20 cellular contexts compared by ENCODE assay signal in the genomic region with DNA sequence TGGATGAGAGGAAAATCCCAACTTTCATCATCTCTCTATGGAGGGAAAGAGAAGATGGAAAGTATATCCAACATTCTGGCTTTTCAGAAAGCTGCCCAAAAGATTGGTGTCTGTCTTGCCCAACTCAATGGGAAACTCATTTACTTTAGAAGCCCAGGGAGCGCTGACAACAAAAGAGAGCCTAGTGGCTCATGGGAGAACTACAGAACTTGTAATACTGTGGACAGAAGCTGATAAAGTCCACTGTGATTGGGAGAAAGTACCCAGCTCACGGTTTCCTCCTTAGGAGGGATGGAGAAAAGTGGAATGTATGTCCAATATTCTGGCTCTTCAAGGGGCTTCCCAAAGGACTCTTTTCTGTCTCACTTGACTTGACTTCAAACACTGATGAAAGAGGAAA.
A peak's percentile ranks its signal among the peaks of the same experiment; 100 is the strongest.
DNase-seq lines count a peak whose midpoint lies in the region; ATAC-seq, FAIRE-seq and TF ChIP-seq lines count a peak whose summit lies in the region.
"Had no signal": no experiment of that assay in that cellular context is flagged by ENCODE, and none has a peak within 500 bp of the region (broad histone marks: within the 10 kb centered on the region; RNA-seq: fewer than 3 reads in every experiment).

No MANE protein-coding gene starts in this region.

- ATAC-seq in HepG2 (peak; percentile 65), right lobe of liver (no peak), WTC11 (peak; percentile 68), left cardiac atrium (no peak)
- ATAC-seq: K562 had no signal

- 0 out of 2 replicates have a peak, but pooled peaks cover 2% of the 10 kb centered on the region for H3K36me3 Mint-ChIP-seq in WTC11
- H3K36me3 Mint-ChIP-seq: CD4-positive, CD25-positive, alpha-beta regulatory T cell had no signal

- H3K27me3 ChIP-seq in HepG2 (ENCODE audit: control insufficient read depth in 1 of 2, insufficient read depth in 2 of 2, low read length in 2 of 2) (no peaks in the 10 kb centered on the region; a peak in 1 of 5 replicates), right lobe of liver (no peaks in the 10 kb centered on the region), stomach (no peaks in the 10 kb centered on the region)

- CTCF ChIA-PET in HepG2 (lab: Yijun Ruan, JAX; ENCODE audit: low intra/inter-chr PET ratio, low total read pairs) (no interaction called here), WTC11 (lab: Charles Lee) (interaction anchor here (1.0 kb wide), 1 partner anchor 8 kb away, joined by 3 read pairs; no protein-coding TSS in a partner anchor)

- H3K9me3 Mint-ChIP-seq in WTC11: peaks cover 5% of the 10 kb centered on the region; the same call in 1 of the 2 replicates

- no peak for FAIRE-seq in HepG2 (lab: Jason Lieb, UNC)
- FAIRE-seq: A549, HTR-8/SVneo, K562, RCC 7860 had no signal

- H3K27ac Mint-ChIP-seq in WTC11: no peak overlapping the region
- H3K27ac Mint-ChIP-seq: CD4-positive, CD25-positive, alpha-beta regulatory T cell; H9 had no signal

- H3K4me2 ChIP-seq in HepG2 (ENCODE audit: low read depth, low read length): no peak overlapping the region
- H3K4me2 ChIP-seq: A549 had no signal

- no peaks in the 10 kb centered on the region for H4K20me1 ChIP-seq in HepG2 (ENCODE audit: insufficient read depth, low read length)

- peaks cover 12% of the 10 kb centered on the region for H3K4me1 Mint-ChIP-seq in WTC11
- H3K4me1 Mint-ChIP-seq: CD4-positive, CD25-positive, alpha-beta regulatory T cell had no signal

- H2AFZ ChIP-seq in HepG2 (ENCODE audit: low read length): no peak overlapping the region

- no peaks in the 10 kb centered on the region for H3K27me3 Mint-ChIP-seq in WTC11 (ENCODE audit: low read depth)
- H3K27me3 Mint-ChIP-seq: CD4-positive, CD25-positive, alpha-beta regulatory T cell had no signal

- 0% methylated on average over 2 of the region's 2 CpGs for WGBS in HepG2 (ENCODE audit: low lambda C conversion rate)
- 60% methylated on average over 2 of the region's 2 CpGs for WGBS in right lobe of liver (ENCODE audit: insufficient coverage, low coverage, low lambda C conversion rate, missing lambda C conversion rate)
- WGBS in stomach, 5 donors: 73 to 84% (median 77%) methylated on average over 2 of the region's 2 CpGs

- intact Hi-C loops in HepG2 (cut with micrococcal nuclease; ENCODE audit: unreplicated experiment): no loop called here
- intact Hi-C loops in right lobe of liver (cut with DNase I): no loop called here
- intact Hi-C loops in left cardiac atrium (cut with DNase I): no loop called here
- intact Hi-C loops in stomach (cut with DNase I; ENCODE audit: low total_unique reads): no loop called here

- H3K4me3 ChIP-seq in HepG2 (replicated peaks in 1 of 3; ENCODE audit: insufficient read depth in 1 of 3, low read depth in 2 of 3, low read length in 3 of 3) (no peak overlapping the region), right lobe of liver (no peak overlapping the region), stomach (no peak overlapping the region)
- H3K4me3 ChIP-seq: A549, K562 had no signal

- H3K79me2 ChIP-seq in HepG2 (ENCODE audit: insufficient read depth, low read length): no peaks in the 10 kb centered on the region

- in situ Hi-C loops in HepG2 (cut with HindIII; ENCODE audit: extremely low pct_ligation_motif_present, low pct_unique_long_range_greater_than_20kb): no loop called here

- peak; percentile 1 for DNase-seq in HepG2 (ENCODE audit: low spot score)
- DNase-seq in right lobe of liver: no peak
- DNase-seq in HuH-7.5 (ENCODE audit: low spot score): peak; percentile 1
- DNase-seq in WTC11 (ENCODE audit: low spot score): no peak
- DNase-seq in left cardiac atrium: no peak
- no peak for DNase-seq in NK-92 treated with Interleukin-12 subunit alpha and Interleukin-12 subunit beta, amount 100 ng/mL, for 24 hours (lab: John Stamatoyannopoulos, UW)
- DNase-seq in NCI-H128 (lab: John Stamatoyannopoulos, UW; ENCODE audit: unreplicated experiment): no peak
- DNase-seq in stomach: no peak
- DNase-seq: CD4-positive, CD25-positive, alpha-beta regulatory T cell; H9; NCI-H1105 treated with DMSO at 0.1 percent for 48 hours; NCI-H187 treated with DMSO at 0.1 percent for 48 hours; NCI-H446; NCI-H748 treated with DMSO at 0.1 percent for 48 hours; SIG-M5; SW 1271 had no signal

- TF ChIP-seq CTCF in HepG2 (CRISPR knock-in tag; IDR thresholded peaks at IDR 0.05) (no peak), right lobe of liver (IDR thresholded peaks at IDR 0.05) (no peak), WTC11 (IDR thresholded peaks at IDR 0.05) (no peak), stomach (IDR thresholded peaks at IDR 0.05) (no peak)

- BruUV-seq in HepG2 (replicated peaks; lab: Mats Ljungman, UMichigan): no TSS peak

- H3K27ac ChIP-seq in HepG2 (ENCODE audit: extremely low read length, insufficient read depth, low read length) (no peak overlapping the region), right lobe of liver (no peak overlapping the region), stomach (no peak overlapping the region)
- H3K27ac ChIP-seq: A549 had no signal

- TF ChIP-seq POLR2A in HepG2 (IDR thresholded peaks at IDR 0.05; ENCODE audit: insufficient read depth in 1 of 2, low read depth in 2 of 2, low read length in 2 of 2) (no peak), right lobe of liver (IDR thresholded peaks at IDR 0.05) (no peak), stomach (IDR thresholded peaks at IDR 0.05) (no peak)

- no peak overlapping the region for H3K4me3 Mint-ChIP-seq in WTC11
- H3K4me3 Mint-ChIP-seq: CD4-positive, CD25-positive, alpha-beta regulatory T cell; H9 had no signal

- TF ChIP-seq RAD21 in HepG2 (CRISPR knock-in tag; IDR thresholded peaks at IDR 0.05): no peak

- H3K9me3 ChIP-seq in HepG2 (ENCODE audit: low read length) (no peaks in the 10 kb centered on the region), right lobe of liver (no peaks in the 10 kb centered on the region), stomach (peaks cover 0 to 5% (median 4%) of the 10 kb centered on the region in 4 donors)

- no peak overlapping the region for H3K9ac ChIP-seq in HepG2 (ENCODE audit: insufficient read depth, low read depth, low read length)

- H3K4me1 ChIP-seq in HepG2 (ENCODE audit: insufficient read depth, low read length): no peaks in the 10 kb centered on the region
- no peaks in the 10 kb centered on the region for H3K4me1 ChIP-seq in right lobe of liver
- H3K4me1 ChIP-seq in stomach: no peaks in the 10 kb centered on the region
- H3K4me1 ChIP-seq: A549 had no signal

- H3K36me3 ChIP-seq in HepG2 (replicated peaks in 1 of 2; ENCODE audit: control insufficient read depth in 1 of 2, insufficient read depth in 2 of 2, low read length in 2 of 2) (no peaks in the 10 kb centered on the region), right lobe of liver (no peaks in the 10 kb centered on the region), stomach (no peaks in the 10 kb centered on the region)

- TF ChIP-seq EP300 in HepG2 (IDR thresholded peaks at IDR 0.05; ENCODE audit: low read depth in 2 of 2, low read length in 2 of 2): no peak
- TF ChIP-seq EP300 in HepG2 (CRISPR knock-in tag; IDR thresholded peaks at IDR 0.05; ENCODE audit: borderline replicate concordance): no peak
- TF ChIP-seq EP300 in stomach (IDR thresholded peaks at IDR 0.05): no peak

- POLR2A ChIA-PET in HepG2 (lab: Yijun Ruan, JAX) (no interaction called here), WTC11 (lab: Charles Lee) (no interaction called here)

TF ChIP-seq in HepG2, 621 proteins besides CTCF, POLR2A, EP300 and RAD21 (continues in another document):
- TF ChIP-seq REXO4 (CRISPR knock-in tag; IDR thresholded peaks at IDR 0.05; ENCODE audit: borderline replicate concordance): no peak
- TF ChIP-seq, protein P1, sequence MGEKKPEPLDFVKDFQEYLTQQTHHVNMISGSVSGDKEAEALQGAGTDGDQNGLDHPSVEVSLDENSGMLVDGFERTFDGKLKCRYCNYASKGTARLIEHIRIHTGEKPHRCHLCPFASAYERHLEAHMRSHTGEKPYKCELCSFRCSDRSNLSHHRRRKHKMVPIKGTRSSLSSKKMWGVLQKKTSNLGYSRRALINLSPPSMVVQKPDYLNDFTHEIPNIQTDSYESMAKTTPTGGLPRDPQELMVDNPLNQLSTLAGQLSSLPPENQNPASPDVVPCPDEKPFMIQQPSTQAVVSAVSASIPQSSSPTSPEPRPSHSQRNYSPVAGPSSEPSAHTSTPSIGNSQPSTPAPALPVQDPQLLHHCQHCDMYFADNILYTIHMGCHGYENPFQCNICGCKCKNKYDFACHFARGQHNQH (CRISPR knock-in tag; IDR thresholded peaks at IDR 0.05): no peak
- no peak for TF ChIP-seq ZKSCAN8 (CRISPR knock-in tag; IDR thresholded peaks at IDR 0.05; ENCODE audit: borderline replicate concordance)
- TF ChIP-seq EED (CRISPR knock-in tag; IDR thresholded peaks at IDR 0.05): no peak
- no peak for TF ChIP-seq MTF1 (CRISPR knock-in tag; IDR thresholded peaks at IDR 0.05)
- TF ChIP-seq HNRNPL (IDR thresholded peaks at IDR 0.05; ENCODE audit: low read depth, low read length): no peak
- no peak for TF ChIP-seq PHF20 (CRISPR knock-in tag; IDR thresholded peaks at IDR 0.05)
- TF ChIP-seq NR2F1 (CRISPR knock-in tag; IDR thresholded peaks at IDR 0.05): no peak
- TF ChIP-seq ZNF577 (CRISPR knock-in tag; IDR thresholded peaks at IDR 0.05; ENCODE audit: borderline replicate concordance, low read depth): no peak
- no peak for TF ChIP-seq ZNF430 (CRISPR knock-in tag; IDR thresholded peaks at IDR 0.05)

TF ChIP-seq in WTC11, 78 proteins besides CTCF, POLR2A, EP300 and RAD21 (continues in another document):
- TF ChIP-seq JAZF1 (CRISPR knock-in tag; IDR thresholded peaks at IDR 0.05) (no peak), PRRX2 (CRISPR knock-in tag; IDR thresholded peaks at IDR 0.05) (no peak), ZNF671 (CRISPR knock-in tag; IDR thresholded peaks at IDR 0.05) (no peak), GABPB1 (CRISPR knock-in tag; IDR thresholded peaks at IDR 0.05) (no peak)
- TF ChIP-seq, protein P2, sequence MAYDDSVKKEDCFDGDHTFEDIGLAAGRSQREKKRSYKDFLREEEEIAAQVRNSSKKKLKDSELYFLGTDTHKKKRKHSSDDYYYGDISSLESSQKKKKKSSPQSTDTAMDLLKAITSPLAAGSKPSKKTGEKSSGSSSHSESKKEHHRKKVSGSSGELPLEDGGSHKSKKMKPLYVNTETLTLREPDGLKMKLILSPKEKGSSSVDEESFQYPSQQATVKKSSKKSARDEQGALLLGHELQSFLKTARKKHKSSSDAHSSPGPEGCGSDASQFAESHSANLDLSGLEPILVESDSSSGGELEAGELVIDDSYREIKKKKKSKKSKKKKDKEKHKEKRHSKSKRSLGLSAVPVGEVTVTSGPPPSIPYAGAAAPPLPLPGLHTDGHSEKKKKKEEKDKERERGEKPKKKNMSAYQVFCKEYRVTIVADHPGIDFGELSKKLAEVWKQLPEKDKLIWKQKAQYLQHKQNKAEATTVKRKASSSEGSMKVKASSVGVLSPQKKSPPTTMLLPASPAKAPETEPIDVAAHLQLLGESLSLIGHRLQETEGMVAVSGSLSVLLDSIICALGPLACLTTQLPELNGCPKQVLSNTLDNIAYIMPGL (CRISPR knock-in tag; IDR thresholded peaks at IDR 0.05): no peak

Comparison
In these comparisons a context has a peak if more than half of its experiments do, and no peak if none do; other contexts are left out.
1. ATAC-seq: peak in HepG2 (single experiment) and WTC11 (single experiment); none in right lobe of liver (0 of 4) and left cardiac atrium (0 of 2).
2. DNase-seq: peak in HepG2 (single experiment) and HuH-7.5 (single experiment); none in right lobe of liver (0 of 3), WTC11 (single experiment), left cardiac atrium (single experiment), NK-92 treated with Interleukin-12 subunit alpha and Interleukin-12 subunit beta, amount 100 ng/mL, for 24 hours (single experiment), NCI-H128 (single experiment) and stomach (single experiment).